In genomic region chr3:4976109-4976508, GRCh38 we compare ENCODE assay signal across 8 cellular contexts. TPM values are rescaled to one million over a fixed set of nuclear protein-coding genes. Genes with fewer than 3 reads are reported as not detected.
A peak's percentile ranks its signal among the peaks of the same experiment; 100 is the strongest.
DNase-seq lines count a peak whose midpoint lies in the region; ATAC-seq, FAIRE-seq and TF ChIP-seq lines count a peak whose summit lies in the region.

No MANE protein-coding gene starts in this region.

- H3K36me3 ChIP-seq in HUES6 (ENCODE audit: control insufficient read depth, insufficient read depth, low read length) (peaks cover under 1% of the 10 kb centered on the region; the same call in 1 of the 2 replicates), muscle layer of duodenum (ENCODE audit: control insufficient read depth in 1 of 2, insufficient read depth in 2 of 2, low read length in 2 of 2) (no peaks in the 10 kb centered on the region)

- H3K9ac ChIP-seq in HUES6 (ENCODE audit: low read length) = no peak overlapping the region

- H3K27ac ChIP-seq in HUES6 (ENCODE audit: low read depth, low read length) (no peak overlapping the region), muscle layer of duodenum (ENCODE audit: low read length) (peak overlapping the region; percentile 99)

- peak; percentile 85 for FAIRE-seq in D721Med (lab: Jason Lieb, UNC)

- H3K27me3 ChIP-seq in HUES6 (ENCODE audit: control insufficient read depth, insufficient read depth, low read length) (peaks cover 22% of the 10 kb centered on the region), muscle layer of duodenum (ENCODE audit: low read depth, low read length) (no peaks in the 10 kb centered on the region)

- TF ChIP-seq CTCF in D721Med (IDR thresholded peaks at IDR 0.05; ENCODE audit: insufficient read depth, missing control alignments) = peak; percentile 71

- H3K4me3 ChIP-seq in HUES6 (ENCODE audit: low read depth, low read length) = peak overlapping the region; percentile 97; the same call in 1 of the 2 replicates
- H3K4me3 ChIP-seq in muscle layer of duodenum (ENCODE audit: low read depth in 1 of 2, low read length in 2 of 2) = no peak overlapping the region

- H3K9me3 ChIP-seq in HUES6 (ENCODE audit: control insufficient read depth, insufficient read depth, low read depth, low read length) (no peaks in the 10 kb centered on the region), muscle layer of duodenum (ENCODE audit: control insufficient read depth in 1 of 2, low read length in 2 of 2) (no peaks in the 10 kb centered on the region)

- H3K4me1 ChIP-seq in HUES6 (ENCODE audit: control insufficient read depth, insufficient read depth, low read length) (peaks cover 17% of the 10 kb centered on the region), muscle layer of duodenum (ENCODE audit: control insufficient read depth in 1 of 2, insufficient read depth in 2 of 2, low read length in 2 of 2) (no peaks in the 10 kb centered on the region)

- peak; percentile 68 for DNase-seq in D721Med (ENCODE audit: insufficient read length, low spot score)
- peak; percentile 43 to 72 for DNase-seq in SW 1271 (lab: John Stamatoyannopoulos, UW)
- peak; percentile 85 for DNase-seq in dermis blood vessel endothelial cell
- DNase-seq in GOT3 (lab: John Stamatoyannopoulos, UW) = no peak

- ATAC-seq in GM18909 (IDR thresholded peaks at IDR 0.05; ENCODE audit: poor library complexity, unreplicated experiment) (no peak), HG03354 (IDR thresholded peaks at IDR 0.05; ENCODE audit: poor library complexity, severe bottlenecking, unreplicated experiment) (no peak)

RNA-seq across cellular contexts. Expression of gene BHLHE40, which starts 3.1 kb away (rescaled TPM):
- total RNA-seq in dermis blood vessel endothelial cell = 7.5 and 16.0 TPM in 2 replicates
